2 cellular contexts compared by ENCODE assay signal in the genomic region with DNA sequence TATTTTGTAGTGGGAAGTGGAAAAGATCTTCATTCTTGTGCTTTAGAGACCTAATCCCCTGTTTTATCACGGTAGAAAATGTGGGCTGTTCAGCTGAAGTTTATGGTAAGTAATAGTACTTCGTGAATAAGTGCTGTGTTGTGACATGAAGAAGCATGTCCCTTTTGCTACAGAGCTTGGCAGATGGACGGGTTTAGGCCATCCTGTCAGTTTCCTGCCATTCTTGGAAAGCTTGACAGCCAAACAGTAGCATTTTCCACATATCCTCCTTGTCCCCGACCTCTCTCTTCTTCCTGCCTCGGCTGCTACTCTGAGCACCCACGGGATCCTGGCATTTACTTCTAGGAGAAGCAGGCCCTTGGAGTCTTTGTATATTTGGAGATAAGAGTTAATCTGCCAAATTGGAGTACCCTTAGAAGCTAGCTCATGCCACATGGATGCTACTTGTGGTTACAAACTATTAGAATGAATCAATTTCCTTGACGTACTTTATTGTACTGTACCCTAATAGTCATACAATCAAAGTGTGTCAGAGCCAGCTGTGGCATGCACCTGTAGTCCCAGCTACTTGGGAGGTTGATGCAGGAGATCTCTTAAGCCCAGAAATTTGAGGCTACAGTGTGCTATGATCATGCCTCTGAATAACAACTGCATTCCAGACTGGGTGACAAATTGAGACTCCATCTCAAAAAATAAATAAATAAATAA.
TF ChIP-seq lines count a peak whose summit lies in the region.

No MANE protein-coding gene starts in this region.

TF ChIP-seq in H1, 55 proteins besides CTCF, POLR2A, EP300 and RAD21:
- no peak for TF ChIP-seq POLR2AphosphoS5 (IDR thresholded peaks at IDR 0.05; ENCODE audit: low read depth, low read length)
- TF ChIP-seq SIRT6 (IDR thresholded peaks at IDR 0.05; ENCODE audit: low read length) = no peak
- no peak for TF ChIP-seq NANOG (IDR thresholded peaks at IDR 0.05; ENCODE audit: insufficient read depth, low read depth, low read length, poor library complexity, severe bottlenecking)

TF ChIP-seq in neural cell, 6 proteins besides CTCF, POLR2A, EP300 and RAD21:
- TF ChIP-seq POLR2AphosphoS5 (IDR thresholded peaks at IDR 0.05) = peak; percentile 52
- TF ChIP-seq, protein P1, sequence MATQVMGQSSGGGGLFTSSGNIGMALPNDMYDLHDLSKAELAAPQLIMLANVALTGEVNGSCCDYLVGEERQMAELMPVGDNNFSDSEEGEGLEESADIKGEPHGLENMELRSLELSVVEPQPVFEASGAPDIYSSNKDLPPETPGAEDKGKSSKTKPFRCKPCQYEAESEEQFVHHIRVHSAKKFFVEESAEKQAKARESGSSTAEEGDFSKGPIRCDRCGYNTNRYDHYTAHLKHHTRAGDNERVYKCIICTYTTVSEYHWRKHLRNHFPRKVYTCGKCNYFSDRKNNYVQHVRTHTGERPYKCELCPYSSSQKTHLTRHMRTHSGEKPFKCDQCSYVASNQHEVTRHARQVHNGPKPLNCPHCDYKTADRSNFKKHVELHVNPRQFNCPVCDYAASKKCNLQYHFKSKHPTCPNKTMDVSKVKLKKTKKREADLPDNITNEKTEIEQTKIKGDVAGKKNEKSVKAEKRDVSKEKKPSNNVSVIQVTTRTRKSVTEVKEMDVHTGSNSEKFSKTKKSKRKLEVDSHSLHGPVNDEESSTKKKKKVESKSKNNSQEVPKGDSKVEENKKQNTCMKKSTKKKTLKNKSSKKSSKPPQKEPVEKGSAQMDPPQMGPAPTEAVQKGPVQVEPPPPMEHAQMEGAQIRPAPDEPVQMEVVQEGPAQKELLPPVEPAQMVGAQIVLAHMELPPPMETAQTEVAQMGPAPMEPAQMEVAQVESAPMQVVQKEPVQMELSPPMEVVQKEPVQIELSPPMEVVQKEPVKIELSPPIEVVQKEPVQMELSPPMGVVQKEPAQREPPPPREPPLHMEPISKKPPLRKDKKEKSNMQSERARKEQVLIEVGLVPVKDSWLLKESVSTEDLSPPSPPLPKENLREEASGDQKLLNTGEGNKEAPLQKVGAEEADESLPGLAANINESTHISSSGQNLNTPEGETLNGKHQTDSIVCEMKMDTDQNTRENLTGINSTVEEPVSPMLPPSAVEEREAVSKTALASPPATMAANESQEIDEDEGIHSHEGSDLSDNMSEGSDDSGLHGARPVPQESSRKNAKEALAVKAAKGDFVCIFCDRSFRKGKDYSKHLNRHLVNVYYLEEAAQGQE (IDR thresholded peaks at IDR 0.05; ENCODE audit: borderline replicate concordance) = no peak
